20 cellular contexts compared by ENCODE assay signal in genomic region chr2:150916997-150917396, GRCh38.
A peak's percentile ranks its signal among the peaks of the same experiment; 100 is the strongest.
DNase-seq lines count a peak whose midpoint lies in the region; ATAC-seq, FAIRE-seq and TF ChIP-seq lines count a peak whose summit lies in the region.
"Had no signal": no experiment of that assay in that cellular context is flagged by ENCODE, and none has a peak within 500 bp of the region (broad histone marks: within the 10 kb centered on the region; RNA-seq: fewer than 3 reads in every experiment).

No MANE protein-coding gene starts in this region.

- intact Hi-C loops in mammary epithelial cell (cut with micrococcal nuclease) = loop anchor here (10.0 kb wide), 3 partner anchors 202 to 1322 kb away; no protein-coding TSS in a partner anchor
- intact Hi-C loops in MCF 10A (cut with micrococcal nuclease) = no loop called here

- POLR2A ChIA-PET in MCF 10A (lab: Yijun Ruan, JAX) = no interaction called here

- dilution Hi-C loops in mammary epithelial cell (cut with HindIII; ENCODE audit: low sequenced_read_pairs) = no loop called here

- no peaks in the 10 kb centered on the region for H3K27me3 Mint-ChIP-seq in MCF 10A (ENCODE audit: insufficient read depth, unreplicated experiment)

- no peaks in the 10 kb centered on the region for H3K36me3 Mint-ChIP-seq in MCF 10A (ENCODE audit: insufficient read depth, unreplicated experiment)
- H3K36me3 Mint-ChIP-seq: neural progenitor cell had no signal

- no peaks in the 10 kb centered on the region for H3K36me3 ChIP-seq in mammary epithelial cell (ENCODE audit: insufficient read depth, low read length)
- H3K36me3 ChIP-seq: MG63, neural progenitor cell, suprapubic skin had no signal

- TF ChIP-seq RAD21 in Ishikawa (IDR thresholded peaks at IDR 0.05; ENCODE audit: low read depth) = no peak

- peak; percentile 75; the same call in 1 of the 2 replicates for TF ChIP-seq EP300 in Ishikawa (IDR thresholded peaks at IDR 0.05; ENCODE audit: borderline replicate concordance)

- peaks cover 5% of the 10 kb centered on the region for H3K4me1 Mint-ChIP-seq in MCF 10A (ENCODE audit: insufficient read depth, unreplicated experiment)

- CTCF ChIA-PET in mammary epithelial cell (lab: Charles Lee; ENCODE audit: low non-redundant PET) (no interaction called here), MCF 10A (lab: Yijun Ruan, JAX) (interaction anchor here (0.6 kb wide), 1 partner anchor 309 kb away, joined by 5 read pairs; no protein-coding TSS in a partner anchor)

- no peak overlapping the region for H2AFZ ChIP-seq in mammary epithelial cell (ENCODE audit: low read depth, low read length)
- H2AFZ ChIP-seq: neural progenitor cell had no signal

- no peak overlapping the region for H3K27ac Mint-ChIP-seq in MCF 10A (ENCODE audit: low read depth, unreplicated experiment)
- H3K27ac Mint-ChIP-seq: neural progenitor cell had no signal

- no peaks in the 10 kb centered on the region for H4K20me1 ChIP-seq in mammary epithelial cell (ENCODE audit: insufficient read depth, low read length)

- no peak for FAIRE-seq in urothelium cell line (lab: Jason Lieb, UNC)
- FAIRE-seq: A549, H1, HepG2 had no signal

- in situ Hi-C loops in mammary epithelial cell (cut with MboI; ENCODE audit: low sequenced_read_pairs in 2 of 2) = no loop called here

- no peak overlapping the region for H3K9ac ChIP-seq in mammary epithelial cell (ENCODE audit: insufficient read depth, low read length)
- H3K9ac ChIP-seq: neural progenitor cell had no signal

- H3K9me3 ChIP-seq in mammary epithelial cell (replicated peaks; ENCODE audit: insufficient read depth, low read length) = no peaks in the 10 kb centered on the region
- H3K9me3 ChIP-seq: A549, MG63, mucosa of descending colon, suprapubic skin had no signal

- no peak overlapping the region for H3K4me2 ChIP-seq in mammary epithelial cell (ENCODE audit: insufficient read depth, low read depth, low read length)
- H3K4me2 ChIP-seq: A549, neural progenitor cell had no signal

- no peak overlapping the region for H3K4me3 ChIP-seq in mammary epithelial cell (replicated peaks in 1 of 3; ENCODE audit: insufficient read depth in 1 of 3, low read depth in 2 of 3, low read length in 3 of 3)
- H3K4me3 ChIP-seq in fibroblast of the aortic adventitia (ENCODE audit: low read depth, low read length) = no peak overlapping the region
- H3K4me3 ChIP-seq: A549, MG63, mucosa of descending colon, neural progenitor cell, suprapubic skin had no signal

- no peak overlapping the region for H3K4me3 Mint-ChIP-seq in MCF 10A (ENCODE audit: unreplicated experiment)
- H3K4me3 Mint-ChIP-seq: neural progenitor cell had no signal

- BruUV-seq in mammary epithelial cell (replicated peaks; lab: Mats Ljungman, UMichigan) (no TSS peak), MCF 10A (replicated peaks; lab: Mats Ljungman, UMichigan) (no TSS peak)

- H3K79me2 ChIP-seq in mammary epithelial cell (ENCODE audit: insufficient read depth, low read length) = no peaks in the 10 kb centered on the region

- H3K27ac ChIP-seq in mammary epithelial cell (ENCODE audit: insufficient read depth, low read depth, low read length) = no peak overlapping the region
- H3K27ac ChIP-seq: A549, neural progenitor cell, suprapubic skin had no signal

- peaks cover 10% of the 10 kb centered on the region for H3K4me1 ChIP-seq in mammary epithelial cell (ENCODE audit: insufficient read depth, low read length)
- H3K4me1 ChIP-seq: neural progenitor cell, suprapubic skin had no signal

- no peaks in the 10 kb centered on the region for H3K9me3 Mint-ChIP-seq in MCF 10A (ENCODE audit: unreplicated experiment)

- no peak for TF ChIP-seq CTCF in mammary epithelial cell (conservative IDR thresholded peaks at IDR 0.05 in 1 of 2, IDR thresholded peaks at IDR 0.05 in 1 of 2; ENCODE audit: extremely low read depth in 1 of 2, insufficient read depth in 1 of 2, low read depth in 1 of 2, low read length in 2 of 2)
- no peak for TF ChIP-seq CTCF in MCF 10A (IDR thresholded peaks at IDR 0.05; ENCODE audit: unreplicated experiment)
- TF ChIP-seq CTCF in fibroblast of the aortic adventitia (IDR thresholded peaks at IDR 0.05; ENCODE audit: insufficient read depth, low read length) = no peak

- H3K27me3 ChIP-seq in mammary epithelial cell (ENCODE audit: insufficient read depth, low read length) = no peaks in the 10 kb centered on the region
- H3K27me3 ChIP-seq: MG63, neural progenitor cell, suprapubic skin had no signal

- peak; percentile 76 for DNase-seq in mammary epithelial cell
- DNase-seq in MCF 10A (ENCODE audit: unreplicated experiment) = no peak
- peak; percentile 51 for DNase-seq in fibroblast of the aortic adventitia (ENCODE audit: low read depth)
- DNase-seq in urothelium cell line (ENCODE audit: low spot score) = peak; percentile 17
- no peak for DNase-seq in NCI-H1105 treated with DMSO at 0.1 percent for 48 hours (lab: John Stamatoyannopoulos, UW)
- DNase-seq: activated CD4-positive, alpha-beta T cell treated with anti-CD3 and anti-CD28 coated beads for 4 hours; dermis blood vessel endothelial cell; DMS 273 treated with DMSO at 0.1 percent for 48 hours; MG63; mucosa of descending colon; NCI-H1930; SW 1271 had no signal

- ATAC-seq in HG02798 (IDR thresholded peaks at IDR 0.05; ENCODE audit: poor library complexity, unreplicated experiment) = no peak
- ATAC-seq in HG02759 (IDR thresholded peaks at IDR 0.05; ENCODE audit: unreplicated experiment) = no peak
- ATAC-seq: A549, HepG2, mucosa of descending colon had no signal

TF ChIP-seq in Ishikawa, 13 proteins besides CTCF, POLR2A, EP300 and RAD21:
- no peak for TF ChIP-seq REST (IDR thresholded peaks at IDR 0.05; ENCODE audit: low read depth)
- no peak for TF ChIP-seq USF1 (IDR thresholded peaks at IDR 0.05)
- peak; percentile 18; the same call in 1 of the 2 replicates for TF ChIP-seq MAX (IDR thresholded peaks at IDR 0.05)
- peak; percentile 79 for TF ChIP-seq TCF12 (IDR thresholded peaks at IDR 0.05; ENCODE audit: low read depth)
- TF ChIP-seq EGR1 (IDR thresholded peaks at IDR 0.05) = no peak
- TF ChIP-seq TAF1 (IDR thresholded peaks at IDR 0.05; ENCODE audit: low read depth) = no peak
- peak; percentile 70; the same call in 1 of the 2 replicates for TF ChIP-seq NFIC (IDR thresholded peaks at IDR 0.05)

Comparison
In these comparisons a context has a peak if more than half of its experiments do, and no peak if none do; other contexts are left out.
1. DNase-seq: peak in mammary epithelial cell (single experiment), fibroblast of the aortic adventitia (single experiment) and urothelium cell line (single experiment); none in MCF 10A (single experiment) and NCI-H1105 treated with DMSO at 0.1 percent for 48 hours (single experiment).